ENCODE assay signal across 21 cellular contexts in the genomic region with DNA sequence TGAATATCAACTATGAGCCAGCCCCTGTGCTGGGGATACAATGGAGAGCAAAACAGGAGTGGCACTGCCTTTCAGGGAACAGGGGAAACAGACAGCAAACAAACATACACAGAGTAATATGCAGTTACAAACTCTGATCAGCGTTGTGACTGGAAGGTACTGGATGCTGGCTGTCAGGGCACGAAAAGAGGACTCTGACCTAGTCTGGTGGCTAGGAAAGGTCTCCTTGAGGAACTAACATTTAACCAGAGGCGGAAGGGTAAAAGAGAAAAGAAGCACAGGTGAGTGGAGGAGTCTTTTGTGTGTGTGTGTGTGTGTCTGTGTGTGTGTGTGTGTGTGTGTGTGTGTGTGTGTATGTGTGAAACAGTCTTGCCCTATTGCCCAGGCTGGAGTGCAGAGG. TPM values are rescaled to one million over a fixed set of nuclear protein-coding genes. Genes with fewer than 3 reads are reported as not detected.
"Had no signal": no experiment of that assay in that cellular context is flagged by ENCODE, and none has a peak within 500 bp of the region (broad histone marks: within the 10 kb centered on the region; RNA-seq: fewer than 3 reads in every experiment).

No MANE protein-coding gene starts in this region.

- H3K36me3 ChIP-seq: MG63 had no signal

- H3K9ac ChIP-seq: SK-N-SH had no signal

- H3K27me3 ChIP-seq: MG63 had no signal

- H3K4me3 ChIP-seq: MG63 had no signal

- H3K9me3 ChIP-seq: MG63 had no signal

- H3K27ac ChIP-seq: RWPE1 had no signal

- H3K4me2 ChIP-seq: SK-N-SH had no signal

- DNase-seq: KBM-7, MG63, NCI-H1092, NCI-H1105 treated with DMSO at 0.1 percent for 48 hours, NCI-H1417 treated with DMSO at 0.1 percent for 48 hours, NCI-H146, NCI-H1694 treated with DMSO at 0.1 percent for 48 hours, NCI-H1930, NCI-H2081, NCI-H2107, NCI-H2227 treated with DMSO at 0.1 percent for 48 hours, NCI-H524, NCI-H526 treated with DMSO at 0.1 percent for 48 hours, NCI-H774, SHP77, SK-N-SH had no signal

RNA-seq across cellular contexts. Expression of gene B4GALNT2, which starts 12.4 kb away (rescaled TPM):
- total RNA-seq: HT-29, LHCN-M2, NCI-H460, SK-MEL-5 had no signal
- polyA plus RNA-seq: SK-N-SH had no signal
